8 cellular contexts compared by ENCODE assay signal in genomic region chr7:149883452-149883861, GRCh38. TPM values are rescaled to one million over a fixed set of nuclear protein-coding genes. Genes with fewer than 3 reads are reported as not detected.
A peak's percentile ranks its signal among the peaks of the same experiment; 100 is the strongest.
DNase-seq lines count a peak whose midpoint lies in the region; ATAC-seq, FAIRE-seq and TF ChIP-seq lines count a peak whose summit lies in the region.

No MANE protein-coding gene starts in this region.

- in situ Hi-C loops in HAP-1 (cut with MboI; ENCODE audit: low sequenced_read_pairs), result no loop called here

- H2BK12ac ChIP-seq in H1 (ENCODE audit: low read depth, low read length), result no peak overlapping the region

- no peak overlapping the region for H2AK5ac ChIP-seq in H1 (ENCODE audit: low read depth, low read length)
- no peak overlapping the region for H2AK5ac ChIP-seq in mesendoderm (ENCODE audit: low read length)

- no peaks in the 10 kb centered on the region for H3K23me2 ChIP-seq in H1 (ENCODE audit: low read depth, low read length)

- H3K27me3 ChIP-seq in HAP-1 (ENCODE audit: low read depth), result no peaks in the 10 kb centered on the region
- H3K27me3 ChIP-seq in H1 (replicated peaks in 1 of 4; ENCODE audit: control insufficient read depth in 3 of 4, extremely low read depth in 1 of 4, insufficient read depth in 3 of 4, low read length in 3 of 4), result no peaks in the 10 kb centered on the region
- no peaks in the 10 kb centered on the region for H3K27me3 ChIP-seq in mesendoderm (ENCODE audit: insufficient read depth, low read length, poor library complexity)
- H3K27me3 ChIP-seq in tibial nerve, result no peaks in the 10 kb centered on the region

- TF ChIP-seq RAD21 in H1 (IDR thresholded peaks at IDR 0.05 in 1 of 2, conservative IDR thresholded peaks at IDR 0.05 in 1 of 2; ENCODE audit: low read depth in 2 of 2, low read length in 2 of 2), result peak; percentile 93 to 95

- no peak overlapping the region for H2AFZ ChIP-seq in H1 (ENCODE audit: low read length)

- H3K4me3 ChIP-seq in HAP-1 (no peak overlapping the region), WI38 (ENCODE audit: low read depth, low read length) (no peak overlapping the region), H1 (ENCODE audit: extremely low read depth in 1 of 4, insufficient read depth in 2 of 4, low read depth in 3 of 4, low read length in 4 of 4) (no peak overlapping the region), mesendoderm (ENCODE audit: low read length) (no peak overlapping the region), tibial nerve (no peak overlapping the region)

- peak; percentile 34 for FAIRE-seq in G401.6 (lab: Jason Lieb, UNC)
- peak; percentile 88 for FAIRE-seq in H1 (lab: Jason Lieb, UNC)

- H4K5ac ChIP-seq in H1 (ENCODE audit: insufficient read length, low read depth, low read length) (no peak overlapping the region), mesendoderm (ENCODE audit: low read length) (no peak overlapping the region)

- H3K4ac ChIP-seq in H1 (replicated peaks; ENCODE audit: insufficient read length, low read depth, low read length), result no peak overlapping the region
- H3K4ac ChIP-seq in mesendoderm (ENCODE audit: low read depth, low read length), result no peak overlapping the region

- H2BK5ac ChIP-seq in H1 (ENCODE audit: low read depth, low read length) (no peak overlapping the region), mesendoderm (ENCODE audit: low read length) (no peak overlapping the region)

- peak; percentile 49 to 69 for DNase-seq in HAP-1 (ENCODE audit: low spot score in 2 of 2)
- DNase-seq in NCI-H1694 treated with DMSO at 0.1 percent for 48 hours (lab: John Stamatoyannopoulos, UW), result peak; percentile 36
- DNase-seq in H1 (ENCODE audit: low read depth in 1 of 2, low spot score in 2 of 2), result peak; percentile 29 to 77
- DNase-seq in mesendoderm, result peak; percentile 86
- DNase-seq in tibial nerve (ENCODE audit: low spot score in 2 of 2), result peak in 1 of 2 donors; percentile 46

- no peak overlapping the region for H3K56ac ChIP-seq in H1 (replicated peaks; ENCODE audit: insufficient read length, low read depth, low read length)
- no peak overlapping the region for H3K56ac ChIP-seq in mesendoderm (ENCODE audit: low read length)

- no peak overlapping the region for H2BK20ac ChIP-seq in H1 (ENCODE audit: low read length)

- H3K9ac ChIP-seq in H1 (replicated peaks in 1 of 4; ENCODE audit: extremely low read depth in 1 of 4, low read depth in 3 of 4, low read length in 3 of 4) (no peak overlapping the region), mesendoderm (ENCODE audit: low read length) (no peak overlapping the region)

- H3K4me1 ChIP-seq in HAP-1, result no peaks in the 10 kb centered on the region
- peaks cover 5 to 9% (median 5%) of the 10 kb centered on the region in 4 experiments; a peak in 6 of 7 replicates for H3K4me1 ChIP-seq in H1 (replicated peaks in 1 of 4; ENCODE audit: control insufficient read depth in 3 of 4, insufficient read depth in 4 of 4, low read length in 3 of 4)
- no peaks in the 10 kb centered on the region for H3K4me1 ChIP-seq in mesendoderm (ENCODE audit: control insufficient read depth, low read depth, low read length)
- H3K4me1 ChIP-seq in tibial nerve, result peaks cover 0 to 60% (median 23%) of the 10 kb centered on the region in 4 donors

- CTCF ChIA-PET in H1 (lab: Charles Lee; ENCODE audit: partially characterized antibody), result interaction anchor here (0.7 to 7.0 kb wide), 22 partner anchors 9 to 161 kb away, joined by 3 to 68 read pairs (median 4); no protein-coding TSS in a partner anchor

- H3K23ac ChIP-seq in H1 (ENCODE audit: insufficient read length), result no peak overlapping the region
- no peak overlapping the region for H3K23ac ChIP-seq in mesendoderm (ENCODE audit: low read length)

- H3K79me2 ChIP-seq in H1 (ENCODE audit: control insufficient read depth in 1 of 2, insufficient read depth in 2 of 2, low read length in 2 of 2) (no peaks in the 10 kb centered on the region), mesendoderm (ENCODE audit: control insufficient read depth, insufficient read depth, low read length) (no peaks in the 10 kb centered on the region)

- WGBS in H1 (ENCODE audit: extremely low coverage in 1 of 2, insufficient coverage in 1 of 2, insufficient read length in 1 of 2, insufficient replicate concordance in 2 of 2, low coverage in 1 of 2, low lambda C conversion rate in 2 of 2, missing lambda C conversion rate in 1 of 2), 2 experiments, result 57% methylated on average over 12 of the region's 12 CpGs; no CpG with 5 or more reads in 1 of the 2 experiments
- WGBS in mesendoderm (ENCODE audit: extremely low coverage, insufficient coverage, low lambda C conversion rate), result no CpG with 5 or more reads among the region's 12 CpGs
- 21 to 25% methylated on average over 11 to 12 of the region's 12 CpGs for WGBS in tibial nerve, 2 donors

- TF ChIP-seq EP300 in H1 (IDR thresholded peaks at IDR 0.05; ENCODE audit: borderline replicate concordance in 1 of 2, low read depth in 2 of 2, low read length in 2 of 2) (no peak), tibial nerve (IDR thresholded peaks at IDR 0.05) (no peak)

- TF ChIP-seq POLR2A in H1 (IDR thresholded peaks at IDR 0.05; ENCODE audit: control extremely low read depth in 1 of 2, low read depth in 2 of 2, low read length in 2 of 2), result no peak
- no peak for TF ChIP-seq POLR2A in tibial nerve (IDR thresholded peaks at IDR 0.05)

- peaks cover 0 to 1% of the 10 kb centered on the region in 2 experiments for H4K20me1 ChIP-seq in H1 (replicated peaks in 1 of 2; ENCODE audit: control insufficient read depth in 1 of 2, insufficient read depth in 2 of 2, low read length in 2 of 2)

- H3K27ac ChIP-seq in H1 (ENCODE audit: low read depth, low read length) (no peak overlapping the region), mesendoderm (ENCODE audit: low read depth, low read length) (no peak overlapping the region), tibial nerve (peak overlapping the region in 3 of 4 donors; percentile 46 to 86 (median 83))

- H4K91ac ChIP-seq in H1 (replicated peaks; ENCODE audit: insufficient read length, low read length), result no peak overlapping the region

- TF ChIP-seq CTCF in WI38 (IDR thresholded peaks at IDR 0.05; ENCODE audit: low read depth, low read length) (peak; percentile 73), H1 (IDR thresholded peaks at IDR 0.05; ENCODE audit: control extremely low read depth in 1 of 3, insufficient read depth in 1 of 3, low read depth in 1 of 3, low read length in 3 of 3) (peak; percentile 74 to 91 (median 88)), tibial nerve (IDR thresholded peaks at IDR 0.05) (peak; percentile 55 to 75 (median 63))

- H2BK15ac ChIP-seq in H1 (ENCODE audit: low read length) (peak overlapping the region; percentile 54; the same call in 1 of the 2 replicates), mesendoderm (replicated peaks; ENCODE audit: low read depth) (no peak overlapping the region)

- H2BK120ac ChIP-seq in H1 (replicated peaks; ENCODE audit: low read depth, low read length) (no peak overlapping the region), mesendoderm (ENCODE audit: low read depth, low read length) (no peak overlapping the region)

- H3K18ac ChIP-seq in H1 (ENCODE audit: extremely low read depth, low read length) (0 out of 2 replicates have a peak overlapping the region, but pooled peaks have one; percentile 38), mesendoderm (ENCODE audit: low read length) (no peak overlapping the region)

- no peak overlapping the region for H3K14ac ChIP-seq in H1 (ENCODE audit: insufficient read length)

- POLR2A ChIA-PET in H1 (lab: Charles Lee; ENCODE audit: partially characterized antibody), result no interaction called here

- H3K4me2 ChIP-seq in H1 (ENCODE audit: insufficient read depth in 1 of 2, low read depth in 2 of 2, low read length in 2 of 2), result no peak overlapping the region
- no peak overlapping the region for H3K4me2 ChIP-seq in mesendoderm (ENCODE audit: low read length)

- H4K8ac ChIP-seq in H1 (ENCODE audit: extremely low read depth, insufficient read depth, low read length), result peak overlapping the region; percentile 22; the same call in 1 of the 2 replicates
- no peak overlapping the region for H4K8ac ChIP-seq in mesendoderm (ENCODE audit: low read depth, low read length)

- no peak for ATAC-seq in HG03196 (IDR thresholded peaks at IDR 0.05; ENCODE audit: unreplicated experiment)

- H3K9me3 ChIP-seq in HAP-1, result no peaks in the 10 kb centered on the region
- H3K9me3 ChIP-seq in H1 (ENCODE audit: insufficient read depth in 2 of 2, low read depth in 1 of 2, low read length in 1 of 2), result no peaks in the 10 kb centered on the region
- H3K9me3 ChIP-seq in tibial nerve, result no peaks in the 10 kb centered on the region

- no peaks in the 10 kb centered on the region for H3K36me3 ChIP-seq in HAP-1 (replicated peaks)
- H3K36me3 ChIP-seq in H1 (ENCODE audit: control insufficient read depth in 2 of 4, insufficient read depth in 4 of 4, low read length in 3 of 4), result no peaks in the 10 kb centered on the region; a peak in 1 of 8 replicates
- H3K36me3 ChIP-seq in mesendoderm (ENCODE audit: control insufficient read depth, insufficient read depth, low read length), result no peaks in the 10 kb centered on the region
- H3K36me3 ChIP-seq in tibial nerve, result peaks cover 0 to 13% (median 0%) of the 10 kb centered on the region in 3 donors

- H3K79me1 ChIP-seq in H1 (ENCODE audit: low read depth, low read length) (no peaks in the 10 kb centered on the region), mesendoderm (ENCODE audit: low read length) (no peaks in the 10 kb centered on the region)

RNA-seq across cellular contexts. Expression of gene ATP6V0E2, which starts 9.7 kb away (rescaled TPM):
- 26.1 and 30.7 TPM in 2 replicates for total RNA-seq in H1 (2021; fragmentation: NEBNext Ultra II Directional; extraction: Animal tissue kit (Norgen Biotek cat#: 25700))
- polyA plus RNA-seq in H1 (2011; rRNA removed), result 47.9 and 75.1 TPM in 2 replicates
- polyA plus RNA-seq in H1 (2011; cell fraction: cytosol; rRNA removed), result 28.2 TPM
- 25.4 TPM for polyA plus RNA-seq in H1 (2011; cell fraction: nucleus; rRNA removed)
- 22.2 to 32.2 TPM (median 29.6 TPM) in 4 replicates for polyA plus RNA-seq in H1 (2012, experiment 1 of 2)
- polyA plus RNA-seq in H1 (2012, experiment 2 of 2), result 34.8 TPM
- polyA plus RNA-seq in H1 (2013, experiment 1 of 2), result 22.2 TPM
- 25.2 TPM for polyA plus RNA-seq in H1 (2013, experiment 2 of 2)
- polyA minus RNA-seq in H1 (2011; rRNA and poly(A)+ RNA removed), result 8.1 and 10.5 TPM in 2 replicates
- 13.7 TPM for polyA minus RNA-seq in H1 (2011; cell fraction: cytosol; rRNA and poly(A)+ RNA removed)
- polyA minus RNA-seq in H1 (2011; cell fraction: nucleus; rRNA and poly(A)+ RNA removed), result 9.2 TPM
- polyA plus RNA-seq in mesendoderm (2013, experiment 1 of 2), result 10.4 TPM
- polyA plus RNA-seq in mesendoderm (2013, experiment 2 of 2), result 9.8 TPM
- total RNA-seq in tibial nerve, result 10 to 100 TPM; 28.7 to 49.5 (median 38.1) TPM

RNA-seq across cellular contexts. Expression of gene ZNF862, which starts 45.3 kb away (rescaled TPM):
- total RNA-seq in H1 (2021; fragmentation: NEBNext Ultra II Directional; extraction: Animal tissue kit (Norgen Biotek cat#: 25700)), result 2.5 and 3.9 TPM in 2 replicates
- 1.8 and 2.8 TPM in 2 replicates for polyA plus RNA-seq in H1 (2011; rRNA removed)
- polyA plus RNA-seq in H1 (2011; cell fraction: cytosol; rRNA removed), result 2.4 TPM
- polyA plus RNA-seq in H1 (2011; cell fraction: nucleus; rRNA removed), result 9.0 TPM
- polyA plus RNA-seq in H1 (2012, experiment 1 of 2), result 1.8 to 3.1 TPM (median 2.4 TPM) in 4 replicates
- polyA plus RNA-seq in H1 (2012, experiment 2 of 2), result 0.62 TPM
- 1.1 TPM for polyA plus RNA-seq in H1 (2013, experiment 1 of 2)
- 1.2 TPM for polyA plus RNA-seq in H1 (2013, experiment 2 of 2)
- polyA minus RNA-seq in H1 (2011; rRNA and poly(A)+ RNA removed), result 4.0 and 5.4 TPM in 2 replicates
- polyA minus RNA-seq in H1 (2011; cell fraction: cytosol; rRNA and poly(A)+ RNA removed), result 1.5 TPM
- polyA minus RNA-seq in H1 (2011; cell fraction: nucleus; rRNA and poly(A)+ RNA removed), result 8.9 TPM
- polyA plus RNA-seq in mesendoderm (2013, experiment 1 of 2), result 0.20 TPM
- polyA plus RNA-seq in mesendoderm (2013, experiment 2 of 2), result 0.42 TPM
- total RNA-seq in tibial nerve, result 10 to 100 TPM; 17.2 to 42.0 (median 29.4) TPM

Comparison
In these comparisons a context has a peak if more than half of its experiments do, and no peak if none do; other contexts are left out.
1. H3K27ac ChIP-seq: peak in tibial nerve (3 of 4); none in H1 (single experiment) and mesendoderm (single experiment).
2. Peak in every context shown above with its lines, with median percentiles within 50 percentile points of each other: CTCF ChIP-seq.